1 cellular context compared by ENCODE assay signal in the genomic region with DNA sequence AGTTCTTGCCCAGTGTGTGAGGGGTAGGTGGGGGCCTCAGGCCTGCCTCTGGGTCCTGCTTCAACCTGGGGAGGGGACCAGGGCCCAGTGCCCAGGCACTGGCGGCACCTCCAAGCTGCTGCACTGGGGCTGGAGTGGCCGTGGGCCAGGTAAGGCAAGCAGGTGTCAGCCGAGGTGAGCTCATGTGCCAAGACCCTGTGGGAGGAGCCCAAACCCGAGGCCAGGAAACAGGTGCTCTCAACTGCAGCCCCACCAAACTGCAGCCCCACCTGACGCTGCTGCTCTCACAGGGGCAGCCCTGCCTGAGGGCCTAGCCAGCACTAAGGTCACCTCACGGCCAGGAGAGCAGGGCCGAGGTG.
TF ChIP-seq lines count a peak whose summit lies in the region.

No MANE protein-coding gene starts in this region.

TF ChIP-seq in HepG2, 621 proteins besides CTCF, POLR2A, EP300 and RAD21 (continued from another document):
- TF ChIP-seq, protein P1, sequence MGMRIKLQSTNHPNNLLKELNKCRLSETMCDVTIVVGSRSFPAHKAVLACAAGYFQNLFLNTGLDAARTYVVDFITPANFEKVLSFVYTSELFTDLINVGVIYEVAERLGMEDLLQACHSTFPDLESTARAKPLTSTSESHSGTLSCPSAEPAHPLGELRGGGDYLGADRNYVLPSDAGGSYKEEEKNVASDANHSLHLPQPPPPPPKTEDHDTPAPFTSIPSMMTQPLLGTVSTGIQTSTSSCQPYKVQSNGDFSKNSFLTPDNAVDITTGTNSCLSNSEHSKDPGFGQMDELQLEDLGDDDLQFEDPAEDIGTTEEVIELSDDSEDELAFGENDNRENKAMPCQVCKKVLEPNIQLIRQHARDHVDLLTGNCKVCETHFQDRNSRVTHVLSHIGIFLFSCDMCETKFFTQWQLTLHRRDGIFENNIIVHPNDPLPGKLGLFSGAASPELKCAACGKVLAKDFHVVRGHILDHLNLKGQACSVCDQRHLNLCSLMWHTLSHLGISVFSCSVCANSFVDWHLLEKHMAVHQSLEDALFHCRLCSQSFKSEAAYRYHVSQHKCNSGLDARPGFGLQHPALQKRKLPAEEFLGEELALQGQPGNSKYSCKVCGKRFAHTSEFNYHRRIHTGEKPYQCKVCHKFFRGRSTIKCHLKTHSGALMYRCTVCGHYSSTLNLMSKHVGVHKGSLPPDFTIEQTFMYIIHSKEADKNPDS (CRISPR knock-in tag; IDR thresholded peaks at IDR 0.05): no peak
- TF ChIP-seq SALL1 (CRISPR knock-in tag; IDR thresholded peaks at IDR 0.05) (no peak), AGO1 (IDR thresholded peaks at IDR 0.05; ENCODE audit: low read depth, low read length, poor library complexity, severe bottlenecking) (peak; percentile 5)
- TF ChIP-seq, protein P2, sequence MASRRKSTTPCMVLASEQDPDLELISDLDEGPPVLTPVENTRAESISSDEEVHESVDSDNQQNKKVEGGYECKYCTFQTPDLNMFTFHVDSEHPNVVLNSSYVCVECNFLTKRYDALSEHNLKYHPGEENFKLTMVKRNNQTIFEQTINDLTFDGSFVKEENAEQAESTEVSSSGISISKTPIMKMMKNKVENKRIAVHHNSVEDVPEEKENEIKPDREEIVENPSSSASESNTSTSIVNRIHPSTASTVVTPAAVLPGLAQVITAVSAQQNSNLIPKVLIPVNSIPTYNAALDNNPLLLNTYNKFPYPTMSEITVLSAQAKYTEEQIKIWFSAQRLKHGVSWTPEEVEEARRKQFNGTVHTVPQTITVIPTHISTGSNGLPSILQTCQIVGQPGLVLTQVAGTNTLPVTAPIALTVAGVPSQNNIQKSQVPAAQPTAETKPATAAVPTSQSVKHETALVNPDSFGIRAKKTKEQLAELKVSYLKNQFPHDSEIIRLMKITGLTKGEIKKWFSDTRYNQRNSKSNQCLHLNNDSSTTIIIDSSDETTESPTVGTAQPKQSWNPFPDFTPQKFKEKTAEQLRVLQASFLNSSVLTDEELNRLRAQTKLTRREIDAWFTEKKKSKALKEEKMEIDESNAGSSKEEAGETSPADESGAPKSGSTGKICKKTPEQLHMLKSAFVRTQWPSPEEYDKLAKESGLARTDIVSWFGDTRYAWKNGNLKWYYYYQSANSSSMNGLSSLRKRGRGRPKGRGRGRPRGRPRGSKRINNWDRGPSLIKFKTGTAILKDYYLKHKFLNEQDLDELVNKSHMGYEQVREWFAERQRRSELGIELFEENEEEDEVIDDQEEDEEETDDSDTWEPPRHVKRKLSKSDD (CRISPR knock-in tag; IDR thresholded peaks at IDR 0.05; ENCODE audit: low read depth): no peak
- TF ChIP-seq, protein P3, sequence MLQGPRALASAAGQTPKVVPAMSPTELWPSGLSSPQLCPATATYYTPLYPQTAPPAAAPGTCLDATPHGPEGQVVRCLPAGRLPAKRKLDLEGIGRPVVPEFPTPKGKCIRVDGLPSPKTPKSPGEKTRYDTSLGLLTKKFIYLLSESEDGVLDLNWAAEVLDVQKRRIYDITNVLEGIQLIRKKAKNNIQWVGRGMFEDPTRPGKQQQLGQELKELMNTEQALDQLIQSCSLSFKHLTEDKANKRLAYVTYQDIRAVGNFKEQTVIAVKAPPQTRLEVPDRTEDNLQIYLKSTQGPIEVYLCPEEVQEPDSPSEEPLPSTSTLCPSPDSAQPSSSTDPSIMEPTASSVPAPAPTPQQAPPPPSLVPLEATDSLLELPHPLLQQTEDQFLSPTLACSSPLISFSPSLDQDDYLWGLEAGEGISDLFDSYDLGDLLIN (CRISPR knock-in tag; IDR thresholded peaks at IDR 0.05; ENCODE audit: borderline replicate concordance): no peak
